1 cellular context compared by ENCODE assay signal in genomic region chr17:34961093-34961911, GRCh38.
A peak's percentile ranks its signal among the peaks of the same experiment; 100 is the strongest.
TF ChIP-seq lines count a peak whose summit lies in the region.

CCT6B (minus strand) TSS chr17:34961460; CDS start chr17:34961393, 67 bp downstream.
ZNF830 (plus strand) TSS chr17:34961540; CDS start chr17:34961567, 27 bp downstream.

TF ChIP-seq in neural cell, 6 proteins besides CTCF, POLR2A, EP300 and RAD21 (continued from another document):
- TF ChIP-seq SMC3 (conservative IDR thresholded peaks at IDR 0.05; ENCODE audit: poor library complexity) (peak; percentile 65), MXI1 (conservative IDR thresholded peaks at IDR 0.05; ENCODE audit: poor library complexity, severe bottlenecking) (peak; percentile 87), TAF1 (IDR thresholded peaks at IDR 0.05; ENCODE audit: low read depth) (peak; percentile 94), EZH2 (IDR thresholded peaks at IDR 0.05; ENCODE audit: borderline replicate concordance, insufficient read depth, low read length, poor library complexity, severe bottlenecking) (no peak)
